9 cellular contexts compared by ENCODE assay signal in the genomic region with DNA sequence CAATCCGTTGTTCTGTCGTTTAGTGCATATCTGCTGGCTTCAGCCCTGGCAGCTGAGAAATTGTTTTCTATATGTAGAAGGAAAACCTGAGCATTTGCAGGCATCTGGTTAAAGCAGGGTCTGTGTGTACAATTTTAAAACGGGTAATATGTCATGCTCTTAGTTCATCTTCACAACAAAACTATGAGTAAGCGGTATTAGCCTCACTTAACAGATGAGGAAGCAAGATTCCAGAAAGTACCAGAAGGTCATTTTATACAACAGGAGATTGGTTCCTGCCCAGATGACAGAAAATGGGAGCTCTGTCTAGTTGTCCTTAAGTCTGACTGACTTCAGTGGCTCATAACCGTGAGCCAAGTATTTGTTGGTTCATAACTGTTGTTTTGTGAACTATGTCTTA. TPM values are rescaled to one million over a fixed set of nuclear protein-coding genes. Genes with fewer than 3 reads are reported as not detected.
A peak's percentile ranks its signal among the peaks of the same experiment; 100 is the strongest.
DNase-seq lines count a peak whose midpoint lies in the region; ATAC-seq and TF ChIP-seq lines count a peak whose summit lies in the region.
"Had no signal": no experiment of that assay in that cellular context is flagged by ENCODE, and none has a peak within 500 bp of the region (broad histone marks: within the 10 kb centered on the region; RNA-seq: fewer than 3 reads in every experiment).

No MANE protein-coding gene starts in this region.

- H3K27ac ChIP-seq in suprapubic skin = peak overlapping the region; percentile 92

- no peak for DNase-seq in activated CD8-positive, alpha-beta memory T cell treated with anti-CD3 and anti-CD28 coated beads, Interleukin-2, amount 10 ng/mL, durations not matched to agents 7 days and 5 days
- no peak for DNase-seq in activated CD8-positive, alpha-beta memory T cell treated with anti-CD3 and anti-CD28 coated beads for 24 hours
- no peak for DNase-seq in activated naive CD4-positive, alpha-beta T cell treated with anti-CD3 and anti-CD28 coated beads, Interleukin-2, amount 50 U/mL, for 72 hours (ENCODE audit: low spot score in 2 of 2)
- no peak for DNase-seq in immature natural killer cell
- no peak for DNase-seq in suprapubic skin (ENCODE audit: low spot score in 2 of 2)
- DNase-seq in stimulated activated CD4-positive, alpha-beta T cell treated with anti-CD3 and anti-CD28 coated beads, Interleukin-2, amount 100 ng/mL, for 48 hours = no peak
- no peak for DNase-seq in GM13977 (ENCODE audit: low spot score)
- DNase-seq: occipital lobe had no signal

- peak overlapping the region; percentile 87 for H3K4me3 ChIP-seq in suprapubic skin

- H3K27me3 ChIP-seq in suprapubic skin = no peaks in the 10 kb centered on the region

- no peaks in the 10 kb centered on the region for H3K27me3 Mint-ChIP-seq in activated CD8-positive, alpha-beta memory T cell treated with anti-CD3 and anti-CD28 coated beads, Interleukin-2, amount 10 ng/mL, durations not matched to agents 7 days and 5 days
- peaks cover 0 to 15% (median 0%) of the 10 kb centered on the region in 3 donors for H3K27me3 Mint-ChIP-seq in immature natural killer cell (ENCODE audit: low read depth in 3 of 3)

- peaks cover 35% of the 10 kb centered on the region for H3K4me1 ChIP-seq in suprapubic skin

- no peak for TF ChIP-seq POLR2A in suprapubic skin (IDR thresholded peaks at IDR 0.05)

- H3K4me3 Mint-ChIP-seq in activated CD8-positive, alpha-beta memory T cell treated with anti-CD3 and anti-CD28 coated beads, Interleukin-2, amount 10 ng/mL, durations not matched to agents 7 days and 5 days = peak overlapping the region; percentile 86
- peak overlapping the region; percentile 42 to 99 (median 97) for H3K4me3 Mint-ChIP-seq in immature natural killer cell

- H3K4me1 Mint-ChIP-seq in activated CD8-positive, alpha-beta memory T cell treated with anti-CD3 and anti-CD28 coated beads, Interleukin-2, amount 10 ng/mL, durations not matched to agents 7 days and 5 days = peaks cover 32% of the 10 kb centered on the region
- H3K4me1 Mint-ChIP-seq in immature natural killer cell = peaks cover 45% of the 10 kb centered on the region in 2 donors

- peaks cover 65% of the 10 kb centered on the region for H3K36me3 ChIP-seq in suprapubic skin

- TF ChIP-seq CTCF in suprapubic skin (IDR thresholded peaks at IDR 0.05) (no peak), GM13977 (IDR thresholded peaks at IDR 0.05; ENCODE audit: extremely low read depth, insufficient read depth, missing control alignments) (no peak)

- CTCF ChIA-PET in activated CD8-positive, alpha-beta memory T cell treated with anti-CD3 and anti-CD28 coated beads, Interleukin-2, amount 10 ng/mL, durations not matched to agents 7 days and 5 days (lab: Charles Lee) = interaction anchor here (0.8 to 3.7 kb wide), 10 partner anchors 22 to 122 kb away, joined by 3 to 39 read pairs (median 6); a partner anchor contains a TSS

- TF ChIP-seq EP300 in suprapubic skin (IDR thresholded peaks at IDR 0.05) = no peak

- H3K9me3 Mint-ChIP-seq in activated CD8-positive, alpha-beta memory T cell treated with anti-CD3 and anti-CD28 coated beads, Interleukin-2, amount 10 ng/mL, durations not matched to agents 7 days and 5 days (ENCODE audit: low read depth) = no peaks in the 10 kb centered on the region
- no peaks in the 10 kb centered on the region for H3K9me3 Mint-ChIP-seq in activated naive CD4-positive, alpha-beta T cell treated with anti-CD3 and anti-CD28 coated beads, Interleukin-2, amount 50 U/mL, for 72 hours
- H3K9me3 Mint-ChIP-seq in immature natural killer cell = no peaks in the 10 kb centered on the region

- peak overlapping the region; percentile 95 for H3K27ac Mint-ChIP-seq in activated CD8-positive, alpha-beta memory T cell treated with anti-CD3 and anti-CD28 coated beads, Interleukin-2, amount 10 ng/mL, durations not matched to agents 7 days and 5 days
- H3K27ac Mint-ChIP-seq in activated naive CD4-positive, alpha-beta T cell treated with anti-CD3 and anti-CD28 coated beads, Interleukin-2, amount 50 U/mL, for 72 hours = peak overlapping the region; percentile 97 to 99
- peak overlapping the region; percentile 97 to 100 (median 98) for H3K27ac Mint-ChIP-seq in immature natural killer cell

- WGBS in suprapubic skin = 86% methylated on average over 5 of the region's 5 CpGs

- peaks cover 21% of the 10 kb centered on the region for H3K36me3 Mint-ChIP-seq in activated CD8-positive, alpha-beta memory T cell treated with anti-CD3 and anti-CD28 coated beads, Interleukin-2, amount 10 ng/mL, durations not matched to agents 7 days and 5 days
- H3K36me3 Mint-ChIP-seq in activated naive CD4-positive, alpha-beta T cell treated with anti-CD3 and anti-CD28 coated beads, Interleukin-2, amount 50 U/mL, for 72 hours = peaks cover 14 to 24% of the 10 kb centered on the region in 2 donors
- peaks cover 0 to 25% (median 11%) of the 10 kb centered on the region in 3 donors for H3K36me3 Mint-ChIP-seq in immature natural killer cell

- no peak for ATAC-seq in activated CD8-positive, alpha-beta memory T cell treated with anti-CD3 and anti-CD28 coated beads, Interleukin-2, amount 10 ng/mL, durations not matched to agents 7 days and 5 days
- no peak for ATAC-seq in activated naive CD4-positive, alpha-beta T cell treated with anti-CD3 and anti-CD28 coated beads, Interleukin-2, amount 50 U/mL, for 72 hours
- no peak for ATAC-seq in GM21360 (IDR thresholded peaks at IDR 0.05; ENCODE audit: unreplicated experiment)

- in situ Hi-C loops in GM13977 (cut with MboI; ENCODE audit: low pct_unique_long_range_greater_than_20kb, low sequenced_read_pairs, unreplicated experiment) = no loop called here

- H3K9me3 ChIP-seq in suprapubic skin = no peaks in the 10 kb centered on the region

RNA-seq across cellular contexts. Expression of a gene that starts 1.1 kb away (rescaled TPM):
- 10 to 100 TPM; 29.2 to 47.0 TPM for total RNA-seq in activated CD8-positive, alpha-beta memory T cell treated with anti-CD3 and anti-CD28 coated beads, Interleukin-2, amount 10 ng/mL, durations not matched to agents 7 days and 5 days
- total RNA-seq in activated naive CD4-positive, alpha-beta T cell treated with anti-CD3 and anti-CD28 coated beads, Interleukin-2, amount 50 U/mL, for 72 hours = 10 to 100 TPM; 36.9 to 38.3 TPM
- polyA plus RNA-seq in immature natural killer cell = 10 to 100 TPM; 33.9 to 41.6 (median 35.2) TPM
- total RNA-seq in suprapubic skin = 10 to 100 TPM; 23.0 to 54.6 (median 32.0) TPM

RNA-seq across cellular contexts. Expression of a gene that starts 1.3 kb away (rescaled TPM):
- 10 to 100 TPM; 33.5 to 39.3 TPM for total RNA-seq in activated CD8-positive, alpha-beta memory T cell treated with anti-CD3 and anti-CD28 coated beads, Interleukin-2, amount 10 ng/mL, durations not matched to agents 7 days and 5 days
- total RNA-seq in activated naive CD4-positive, alpha-beta T cell treated with anti-CD3 and anti-CD28 coated beads, Interleukin-2, amount 50 U/mL, for 72 hours = 10 to 100 TPM; 47.1 to 59.9 TPM
- polyA plus RNA-seq in immature natural killer cell = 10 to 100 TPM; 34.2 to 39.9 (median 35.0) TPM
- total RNA-seq in suprapubic skin = 10 to 100 TPM; 66.3 to 87.5 (median 83.4) TPM

RNA-seq across cellular contexts. Expression of a gene that starts 8.7 kb away (rescaled TPM):
- total RNA-seq in activated CD8-positive, alpha-beta memory T cell treated with anti-CD3 and anti-CD28 coated beads, Interleukin-2, amount 10 ng/mL, durations not matched to agents 7 days and 5 days = 1 to 10 TPM; 4.8 to 5.1 TPM
- total RNA-seq in activated naive CD4-positive, alpha-beta T cell treated with anti-CD3 and anti-CD28 coated beads, Interleukin-2, amount 50 U/mL, for 72 hours = 10 to 100 TPM in 1 of 2 donors, 1 to 10 TPM in 1; 4.7 to 19.0 TPM
- 1 to 10 TPM; 1.8 to 5.0 (median 2.9) TPM for polyA plus RNA-seq in immature natural killer cell
- 10 to 100 TPM; 20.0 to 40.2 (median 32.2) TPM for total RNA-seq in suprapubic skin

RNA-seq across cellular contexts. Expression of a gene that starts 14.6 kb away (rescaled TPM):
- total RNA-seq in activated CD8-positive, alpha-beta memory T cell treated with anti-CD3 and anti-CD28 coated beads, Interleukin-2, amount 10 ng/mL, durations not matched to agents 7 days and 5 days = 10 to 100 TPM; 17.4 to 25.3 TPM
- 10 to 100 TPM; 22.4 to 38.5 TPM for total RNA-seq in activated naive CD4-positive, alpha-beta T cell treated with anti-CD3 and anti-CD28 coated beads, Interleukin-2, amount 50 U/mL, for 72 hours
- 1 to 10 TPM in 1 of 3 donors, under 1 TPM in 2; 0.74 to 1.3 (median 0.86) TPM for polyA plus RNA-seq in immature natural killer cell
- 10 to 100 TPM in 2 of 4 donors, 1 to 10 TPM in 2; 6.2 to 32.0 (median 9.6) TPM for total RNA-seq in suprapubic skin

RNA-seq across cellular contexts. Expression of a gene that starts 41.6 kb away (rescaled TPM):
- under 1 TPM in 1 of 2 experiments, not detected in 1; 0.76 TPM for total RNA-seq in activated CD8-positive, alpha-beta memory T cell treated with anti-CD3 and anti-CD28 coated beads, Interleukin-2, amount 10 ng/mL, durations not matched to agents 7 days and 5 days
- under 1 TPM; 0.41 to 0.55 TPM for total RNA-seq in activated naive CD4-positive, alpha-beta T cell treated with anti-CD3 and anti-CD28 coated beads, Interleukin-2, amount 50 U/mL, for 72 hours
- polyA plus RNA-seq in immature natural killer cell = not detected
- total RNA-seq in suprapubic skin = 10 to 100 TPM in 1 of 4 donors, 1 to 10 TPM in 2, under 1 TPM in 1; 0.47 to 15.5 (median 1.3) TPM
